In genomic region chr4:163494360-163495241, GRCh38 we compare ENCODE assay signal across 8 cellular contexts. TPM values are rescaled to one million over a fixed set of nuclear protein-coding genes. Genes with fewer than 3 reads are reported as not detected.
DNase-seq lines count a peak whose midpoint lies in the region; ATAC-seq and TF ChIP-seq lines count a peak whose summit lies in the region.

TMA16 (plus strand) TSS chr4:163494690; CDS start chr4:163494802, 112 bp downstream.

- H3K4me1 ChIP-seq in BLaER1 treated with 17β-estradiol and CSF1 and Interleukin-3, amounts not matched to agents 10 nM and 100 nM: peaks cover 14 to 34% (median 25%) of the 10 kb centered on the region in 10 experiments; a peak in 19 of 20 replicates
- H3K4me1 ChIP-seq in liver (ENCODE audit: control insufficient read depth in 4 of 4, insufficient read depth in 4 of 4, low read length in 3 of 4): peaks cover 0 to 6% (median 3%) of the 10 kb centered on the region in 4 donors

- peaks cover 0 to 11% (median 3%) of the 10 kb centered on the region in 11 experiments; a peak in 6 of 22 replicates for H3K9me3 ChIP-seq in BLaER1 treated with 17β-estradiol and CSF1 and Interleukin-3, amounts not matched to agents 10 nM and 100 nM (replicated peaks in 1 of 11)
- H3K9me3 ChIP-seq in liver (ENCODE audit: control insufficient read depth in 4 of 4, low read length in 3 of 4): no peaks in the 10 kb centered on the region

- under 1% methylated on average over 64 of the region's 64 CpGs for WGBS in liver

- ATAC-seq in GM19328 (IDR thresholded peaks at IDR 0.05; ENCODE audit: unreplicated experiment) (peak; percentile 85), HG03520 (IDR thresholded peaks at IDR 0.05; ENCODE audit: unreplicated experiment) (peak; percentile 80)

- peak within 1 kb of the TSS; percentile 86 to 100 (median 98) for H3K27ac ChIP-seq in BLaER1 treated with 17β-estradiol and CSF1 and Interleukin-3, amounts not matched to agents 10 nM and 100 nM
- H3K27ac ChIP-seq in liver (ENCODE audit: low read depth in 1 of 2, low read length in 2 of 2): peak within 1 kb of the TSS; percentile 91 to 94

- peak within 1 kb of the TSS; percentile 73 to 98 (median 90) for H3K4me3 ChIP-seq in BLaER1 treated with 17β-estradiol and CSF1 and Interleukin-3, amounts not matched to agents 10 nM and 100 nM
- H3K4me3 ChIP-seq in liver (ENCODE audit: low read depth in 1 of 3, low read length in 3 of 3): peak within 1 kb of the TSS; percentile 68 to 99 (median 96)

- H3K27me3 ChIP-seq in BLaER1 treated with 17β-estradiol and CSF1 and Interleukin-3, amounts not matched to agents 10 nM and 100 nM: no peaks in the 10 kb centered on the region
- H3K27me3 ChIP-seq in liver (ENCODE audit: control insufficient read depth in 4 of 4, insufficient read depth in 4 of 4, low read length in 3 of 4): no peaks in the 10 kb centered on the region

- TF ChIP-seq CTCF in liver (IDR thresholded peaks at IDR 0.05; ENCODE audit: low read depth, low read length, missing input control): no peak

- peaks cover 0 to 31% (median 25%) of the 10 kb centered on the region in 11 experiments; a peak in 19 of 22 replicates for H3K36me3 ChIP-seq in BLaER1 treated with 17β-estradiol and CSF1 and Interleukin-3, amounts not matched to agents 10 nM and 100 nM
- H3K36me3 ChIP-seq in liver (ENCODE audit: control insufficient read depth in 4 of 4, insufficient read depth in 3 of 4, low read depth in 1 of 4, low read length in 3 of 4): no peaks in the 10 kb centered on the region

- peak within 1 kb of the TSS; percentile 72 to 92 (median 82) for H3K4me2 ChIP-seq in BLaER1 treated with 17β-estradiol and CSF1 and Interleukin-3, amounts not matched to agents 10 nM and 100 nM

- H3K9ac ChIP-seq in BLaER1 treated with 17β-estradiol and CSF1 and Interleukin-3, amounts not matched to agents 10 nM and 100 nM: peak within 1 kb of the TSS; percentile 87 to 100 (median 99)
- H3K9ac ChIP-seq in liver (ENCODE audit: low read depth in 1 of 2, low read length in 2 of 2): peak within 1 kb of the TSS; percentile 77 to 90

- DNase-seq in NCI-H69 (lab: John Stamatoyannopoulos, UW) (peak; percentile 92), dermis microvascular lymphatic vessel endothelial cell (ENCODE audit: low read depth in 2 of 2) (peak; percentile 91 to 94)
- DNase-seq in activated CD4-positive, alpha-beta T cell treated with anti-CD3 and anti-CD28 coated beads, Interleukin-2, amount 50 U/mL, for 4 hours: peak; percentile 74 to 77
- peak; percentile 90 for DNase-seq in stimulated activated CD4-positive, alpha-beta T cell treated with anti-CD3 and anti-CD28 coated beads, Interleukin-4, amount 100 ng/mL, for 24 hours

- H4K20me1 ChIP-seq in BLaER1 treated with 17β-estradiol and CSF1 and Interleukin-3, amounts not matched to agents 10 nM and 100 nM: peaks cover 0 to 39% (median 20%) of the 10 kb centered on the region in 11 experiments; a peak in 16 of 22 replicates

- peak in 1 of 2 donors; percentile 36 for TF ChIP-seq RAD21 in liver (IDR thresholded peaks at IDR 0.05)

TF ChIP-seq in liver, 16 proteins besides CTCF, POLR2A, EP300 and RAD21:
- peak; percentile 85 to 94 for TF ChIP-seq GABPA (IDR thresholded peaks at IDR 0.05 in 1 of 2, conservative IDR thresholded peaks at IDR 0.05 in 1 of 2)
- peak; percentile 95 for TF ChIP-seq MAX (IDR thresholded peaks at IDR 0.05)
- TF ChIP-seq FOXA2 (IDR thresholded peaks at IDR 0.05): no peak
- no peak for TF ChIP-seq JUND (IDR thresholded peaks at IDR 0.05)
- TF ChIP-seq ATF3 (IDR thresholded peaks at IDR 0.05): no peak
- no peak for TF ChIP-seq ZBTB33 (IDR thresholded peaks at IDR 0.05)
- TF ChIP-seq NR2F2 (IDR thresholded peaks at IDR 0.05): no peak
- TF ChIP-seq SP1 (IDR thresholded peaks at IDR 0.05): peak; percentile 31
- no peak for TF ChIP-seq HNF4G (IDR thresholded peaks at IDR 0.05)
- TF ChIP-seq FOXA1 (IDR thresholded peaks at IDR 0.05): peak; percentile 10
- TF ChIP-seq TAF1 (conservative IDR thresholded peaks at IDR 0.05): peak; percentile 85
- peak in 1 of 2 donors; percentile 3 for TF ChIP-seq HNF4A (conservative IDR thresholded peaks at IDR 0.05)
- peak; percentile 89 for TF ChIP-seq REST (IDR thresholded peaks at IDR 0.05)
- TF ChIP-seq EGR1 (IDR thresholded peaks at IDR 0.05; ENCODE audit: low read depth in 2 of 2): no peak
- TF ChIP-seq RXRA (IDR thresholded peaks at IDR 0.05): peak; percentile 4 to 40
- TF ChIP-seq YY1 (IDR thresholded peaks at IDR 0.05): peak; percentile 84

RNA-seq across cellular contexts. Expression of gene TMA16, which starts in this region (rescaled TPM):
- total RNA-seq in dermis microvascular lymphatic vessel endothelial cell: 14.9 and 16.6 TPM in 2 replicates
- 10 to 100 TPM in 1 of 2 donors, 1 to 10 TPM in 1; 7.5 to 11.1 TPM for total RNA-seq in liver
- polyA plus RNA-seq in liver: 10 to 100 TPM in 1 of 2 donors, 1 to 10 TPM in 1; 8.4 to 10.7 TPM

Comparison
In these comparisons a context has a peak if more than half of its experiments do, and no peak if none do; other contexts are left out.
1. Peak in every context shown above with its lines: DNase-seq, ATAC-seq, H3K4me3 ChIP-seq and H3K27ac ChIP-seq.